ENCODE assay signal across 8 cellular contexts in genomic region chr2:205925373-205926337, GRCh38.
DNase-seq lines count a peak whose midpoint lies in the region; ATAC-seq and TF ChIP-seq lines count a peak whose summit lies in the region.

No MANE protein-coding gene starts in this region.

- H3K27ac ChIP-seq in RWPE1: no peak overlapping the region
- no peak overlapping the region for H3K27ac ChIP-seq in tibial artery

- peaks cover 7% of the 10 kb centered on the region for H3K4me1 Mint-ChIP-seq in osteocyte (ENCODE audit: unreplicated experiment)

- H3K4me3 ChIP-seq in tibial artery: peak overlapping the region in 1 of 2 donors; percentile 25

- H3K27me3 ChIP-seq in tibial artery: peaks cover 0 to 30% of the 10 kb centered on the region in 2 donors

- H3K36me3 ChIP-seq in tibial artery: no peaks in the 10 kb centered on the region

- peak; percentile 94 for ATAC-seq in GM21423 (IDR thresholded peaks at IDR 0.05; ENCODE audit: unreplicated experiment)

- peak; percentile 29 for DNase-seq in DMS153 (lab: John Stamatoyannopoulos, UW)
- peak in 48 of 76 experiments; percentile 5 to 68 (median 30) for DNase-seq in HUDEP-2 (lab: John Stamatoyannopoulos, UW; ENCODE audit: unreplicated experiment in 76 of 76)
- peak; percentile 69 for DNase-seq in RWPE1 (ENCODE audit: low spot score)
- peak; percentile 33 for DNase-seq in activated gamma-delta T cell treated with anti-CD3 and anti-CD28 coated beads, Interleukin-2, amount 50 U/mL, for 16 hours (ENCODE audit: low read depth)
- DNase-seq in glomerular visceral epithelial cell (ENCODE audit: extremely low spot score): peak; percentile 73
- peak; percentile 91 for DNase-seq in osteocyte (ENCODE audit: extremely low spot score, unreplicated experiment)
- DNase-seq in tibial artery: peak; percentile 55 to 80

- H3K27me3 Mint-ChIP-seq in osteocyte (ENCODE audit: unreplicated experiment): peaks cover 68% of the 10 kb centered on the region

- no peaks in the 10 kb centered on the region for H3K9me3 Mint-ChIP-seq in osteocyte (ENCODE audit: unreplicated experiment)

- CTCF ChIA-PET in RWPE1 (lab: Yijun Ruan, JAX): interaction anchor here (0.6 to 1.3 kb wide), 33 partner anchors 10 to 1665 kb away, joined by 3 to 11 read pairs (median 4); partner anchors contain the start of gene NRP2

- H3K27ac Mint-ChIP-seq in osteocyte (ENCODE audit: unreplicated experiment): no peak overlapping the region

- peaks cover 0 to 9% (median 3%) of the 10 kb centered on the region in 4 donors for H3K4me1 ChIP-seq in tibial artery

- no peaks in the 10 kb centered on the region for H3K9me3 ChIP-seq in tibial artery

- peak; percentile 92 for TF ChIP-seq CTCF in RWPE1 (conservative IDR thresholded peaks at IDR 0.05; ENCODE audit: low read depth)
- peak; percentile 99 for TF ChIP-seq CTCF in osteocyte (IDR thresholded peaks at IDR 0.05)
- peak; percentile 85 to 91 for TF ChIP-seq CTCF in tibial artery (IDR thresholded peaks at IDR 0.05)

- H3K4me3 Mint-ChIP-seq in osteocyte (ENCODE audit: unreplicated experiment): peak overlapping the region; percentile 67

- H3K36me3 Mint-ChIP-seq in osteocyte (ENCODE audit: unreplicated experiment): no peaks in the 10 kb centered on the region

- POLR2A ChIA-PET in RWPE1 (lab: Yijun Ruan, JAX; ENCODE audit: low non-redundant PET): no interaction called here

- intact Hi-C loops in tibial artery (cut with DNase I; ENCODE audit: low total_unique reads): loop anchor here (10.0 kb wide), 1 partner anchor 161 kb away; no protein-coding TSS in a partner anchor

Comparison
In these comparisons a context has a peak if more than half of its experiments do, and no peak if none do; other contexts are left out.
1. DNase-seq: peak in every context shown above with its lines; median percentile 91 in osteocyte; 73 in glomerular visceral epithelial cell; 69 in RWPE1; 68 in tibial artery; 33 in activated gamma-delta T cell treated with anti-CD3 and anti-CD28 coated beads, Interleukin-2, amount 50 U/mL, for 16 hours; 30 in HUDEP-2; 29 in DMS153.